Comparison of ENCODE assay signal across 13 cellular contexts in the genomic region with DNA sequence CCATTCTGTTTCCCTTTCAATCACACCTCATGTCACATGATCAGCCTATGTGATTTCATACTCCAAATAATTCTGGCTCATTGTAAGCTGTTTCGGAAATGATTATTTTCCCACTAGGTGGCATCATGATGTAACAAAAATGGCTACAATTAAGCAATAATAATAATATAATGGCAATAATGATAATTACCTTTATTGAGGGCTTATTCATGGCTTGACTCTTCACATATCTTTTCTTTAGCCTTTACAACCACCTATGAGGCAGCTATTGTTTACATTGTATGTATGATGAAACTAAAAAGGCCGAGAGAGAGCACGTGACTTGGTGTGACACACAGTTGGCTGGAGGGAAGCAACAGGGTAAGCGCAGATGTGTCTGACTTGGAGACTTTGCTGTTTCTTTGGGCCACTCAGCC. TPM values are rescaled to one million over a fixed set of nuclear protein-coding genes. Genes with fewer than 3 reads are reported as not detected.
DNase-seq lines count a peak whose midpoint lies in the region; ATAC-seq and TF ChIP-seq lines count a peak whose summit lies in the region.
"Had no signal": no experiment of that assay in that cellular context is flagged by ENCODE, and none has a peak within 500 bp of the region (broad histone marks: within the 10 kb centered on the region; RNA-seq: fewer than 3 reads in every experiment).

No MANE protein-coding gene starts in this region.

- no peak for ATAC-seq in GM18907 (IDR thresholded peaks at IDR 0.05; ENCODE audit: unreplicated experiment)

- no peak overlapping the region for H3K4me3 ChIP-seq in Jurkat, Clone E6-1 (ENCODE audit: low read length)
- no peak overlapping the region for H3K4me3 ChIP-seq in fibroblast of the aortic adventitia (ENCODE audit: low read depth, low read length)
- H3K4me3 ChIP-seq: hepatocyte, lung had no signal

- peak; percentile 68 for DNase-seq in EL
- peak; percentile 12 for DNase-seq in Jurkat, Clone E6-1 (ENCODE audit: low read depth, low spot score)
- DNase-seq in RPMI7951 (ENCODE audit: low read depth) = peak; percentile 29
- peak; percentile 17 for DNase-seq in fibroblast of the aortic adventitia (ENCODE audit: low read depth)
- no peak for DNase-seq in GF-D8 (lab: John Stamatoyannopoulos, UW)
- no peak for DNase-seq in inferior parietal cortex (ENCODE audit: extremely low spot score)
- DNase-seq: activated CD8-positive, alpha-beta memory T cell treated with anti-CD3 and anti-CD28 coated beads, Interleukin-2, amount 50 U/mL, for 48 hours; effector CD4-positive, alpha-beta T cell; KBM-7 had no signal

- no peak for TF ChIP-seq CTCF in fibroblast of the aortic adventitia (IDR thresholded peaks at IDR 0.05; ENCODE audit: insufficient read depth, low read length)

RNA-seq across cellular contexts. Expression of a gene that starts 12.5 kb away (rescaled TPM):
- polyA plus RNA-seq in Jurkat, Clone E6-1 (2012; ENCODE audit: insufficient read depth, insufficient read length) = not detected
- not detected in 2 replicates for total RNA-seq in RPMI7951 (2014; rRNA removed; shearing (Covaris generic))
- not detected in 2 replicates for total RNA-seq in fibroblast of the aortic adventitia (ENCODE audit: low replicate concordance)
- total RNA-seq: hepatocyte, lung had no signal
- polyA plus RNA-seq: adipose tissue, hepatocyte, lung had no signal

RNA-seq across cellular contexts. Expression of a gene that starts 29.6 kb away (rescaled TPM):
- not detected for polyA plus RNA-seq in Jurkat, Clone E6-1 (2012; ENCODE audit: insufficient read depth, insufficient read length)
- total RNA-seq in RPMI7951 (2014; rRNA removed; shearing (Covaris generic)) = not detected in 2 replicates
- not detected in 2 replicates for total RNA-seq in fibroblast of the aortic adventitia (ENCODE audit: low replicate concordance)
- total RNA-seq: hepatocyte, lung had no signal
- polyA plus RNA-seq: adipose tissue, hepatocyte, lung had no signal

RNA-seq across cellular contexts. Expression of a gene that starts 37.3 kb away (rescaled TPM):
- not detected for polyA plus RNA-seq in Jurkat, Clone E6-1 (2012; ENCODE audit: insufficient read depth, insufficient read length)
- not detected in 2 replicates for total RNA-seq in RPMI7951 (2014; rRNA removed; shearing (Covaris generic))
- total RNA-seq in fibroblast of the aortic adventitia (ENCODE audit: low replicate concordance) = not detected in 2 replicates
- total RNA-seq: hepatocyte, lung had no signal
- polyA plus RNA-seq: adipose tissue, hepatocyte, lung had no signal

RNA-seq across cellular contexts. Expression of a gene that starts 40.8 kb away (rescaled TPM):
- not detected for polyA plus RNA-seq in Jurkat, Clone E6-1 (2012; ENCODE audit: insufficient read depth, insufficient read length)
- total RNA-seq in RPMI7951 (2014; rRNA removed; shearing (Covaris generic)) = not detected in 2 replicates
- total RNA-seq in fibroblast of the aortic adventitia (ENCODE audit: low replicate concordance) = not detected in 2 replicates
- total RNA-seq: hepatocyte, lung had no signal
- polyA plus RNA-seq: adipose tissue, hepatocyte, lung had no signal

RNA-seq across cellular contexts. Expression of a gene that starts 47.2 kb away (rescaled TPM):
- polyA plus RNA-seq in Jurkat, Clone E6-1 (2012; ENCODE audit: insufficient read depth, insufficient read length) = not detected
- not detected in 2 replicates for total RNA-seq in RPMI7951 (2014; rRNA removed; shearing (Covaris generic))
- not detected in 2 replicates for total RNA-seq in fibroblast of the aortic adventitia (ENCODE audit: low replicate concordance)
- total RNA-seq: hepatocyte, lung had no signal
- polyA plus RNA-seq: adipose tissue, hepatocyte, lung had no signal

Comparison
In these comparisons a context has a peak if more than half of its experiments do, and no peak if none do; other contexts are left out.
1. DNase-seq: peak in EL (single experiment), Jurkat, Clone E6-1 (single experiment), RPMI7951 (single experiment) and fibroblast of the aortic adventitia (single experiment); none in GF-D8 (single experiment) and inferior parietal cortex (single experiment).